Comparison of ENCODE assay signal across 16 cellular contexts in genomic region chr15:69712999-69713398, GRCh38.
DNase-seq lines count a peak whose midpoint lies in the region; ATAC-seq, FAIRE-seq and TF ChIP-seq lines count a peak whose summit lies in the region.
"Had no signal": no experiment of that assay in that cellular context is flagged by ENCODE, and none has a peak within 500 bp of the region (broad histone marks: within the 10 kb centered on the region; RNA-seq: fewer than 3 reads in every experiment).

No MANE protein-coding gene starts in this region.

- H3K4me3 ChIP-seq in RWPE2 (ENCODE audit: severe bottlenecking) = no peak overlapping the region
- no peak overlapping the region for H3K4me3 ChIP-seq in HepG2 (replicated peaks in 1 of 3; ENCODE audit: insufficient read depth in 1 of 3, low read depth in 2 of 3, low read length in 3 of 3)
- no peak overlapping the region for H3K4me3 ChIP-seq in dorsolateral prefrontal cortex
- no peak overlapping the region for H3K4me3 ChIP-seq in OCI-LY7 (ENCODE audit: low read depth, low read length, poor library complexity, severe bottlenecking)
- H3K4me3 ChIP-seq: left ventricle myocardium inferior had no signal

- POLR2A ChIA-PET in HepG2 (lab: Yijun Ruan, JAX) (no interaction called here), OCI-LY7 (lab: Charles Lee) (no interaction called here)

- no peak overlapping the region for H3K9ac ChIP-seq in HepG2 (ENCODE audit: insufficient read depth, low read depth, low read length)

- no peak for DNase-seq in CD14-positive monocyte (ENCODE audit: low spot score)
- DNase-seq in Daoy (ENCODE audit: low read depth) = peak; percentile 18
- no peak for DNase-seq in RWPE2 (ENCODE audit: low spot score)
- peak; percentile 30 for DNase-seq in HepG2 (ENCODE audit: low spot score)
- DNase-seq in dorsolateral prefrontal cortex = no peak
- no peak for DNase-seq in OCI-LY7 (ENCODE audit: low spot score)
- DNase-seq in activated T-cell treated with anti-CD3 and anti-CD28 coated beads, Interleukin-2, amount 50 U/mL, for 48 hours = no peak
- DNase-seq: GF-D8, IMR-90, left ventricle myocardium inferior, NCI-H1436, NCI-H748 treated with DMSO at 0.1 percent for 48 hours had no signal

- TF ChIP-seq EP300 in HepG2 (IDR thresholded peaks at IDR 0.05; ENCODE audit: low read depth in 2 of 2, low read length in 2 of 2) = no peak
- TF ChIP-seq EP300 in HepG2 (CRISPR knock-in tag; IDR thresholded peaks at IDR 0.05; ENCODE audit: borderline replicate concordance) = no peak

- H3K4me3 Mint-ChIP-seq in CD14-positive monocyte = no peak overlapping the region
- H3K4me3 Mint-ChIP-seq: activated T-helper 1 cell treated with anti-CD3 and anti-CD28 coated beads, Interleukin-12 subunit alpha, Interleukin-12 subunit beta, Interleukin-2, Interleukin-4 antibody, amounts not matched to agents 30 ng/mL and 10 ng/mL and 1 ng/mL, durations not matched to agents 14 hours and 24 hours and 36 hours had no signal

- H3K4me1 ChIP-seq in RWPE2 (ENCODE audit: insufficient read depth, poor library complexity, severe bottlenecking) = no peaks in the 10 kb centered on the region
- H3K4me1 ChIP-seq in HepG2 (ENCODE audit: insufficient read depth, low read length) = peaks cover 12% of the 10 kb centered on the region
- H3K4me1 ChIP-seq in OCI-LY7 (ENCODE audit: insufficient read depth, low read length, poor library complexity, severe bottlenecking) = no peaks in the 10 kb centered on the region
- H3K4me1 ChIP-seq: left ventricle myocardium inferior had no signal

- no peak for FAIRE-seq in HepG2 (lab: Jason Lieb, UNC)
- FAIRE-seq: astrocyte, GM18507 had no signal

- peaks cover 0 to 10% (median 2%) of the 10 kb centered on the region in 3 donors for H3K27me3 Mint-ChIP-seq in CD14-positive monocyte (ENCODE audit: low read depth in 3 of 3)

- H3K79me2 ChIP-seq in HepG2 (ENCODE audit: insufficient read depth, low read length) = no peaks in the 10 kb centered on the region
- no peaks in the 10 kb centered on the region for H3K79me2 ChIP-seq in OCI-LY7 (ENCODE audit: insufficient read depth, low read depth, low read length)

- CTCF ChIA-PET in HepG2 (lab: Yijun Ruan, JAX; ENCODE audit: low intra/inter-chr PET ratio, low total read pairs) = no interaction called here
- CTCF ChIA-PET in OCI-LY7 (lab: Charles Lee; ENCODE audit: unreplicated experiment) = no interaction called here

- H3K27me3 ChIP-seq in RWPE2 (ENCODE audit: insufficient read depth, poor library complexity, severe bottlenecking) (no peaks in the 10 kb centered on the region), HepG2 (ENCODE audit: control insufficient read depth in 1 of 2, insufficient read depth in 2 of 2, low read length in 2 of 2) (no peaks in the 10 kb centered on the region; a peak in 1 of 5 replicates), dorsolateral prefrontal cortex (peaks cover 0 to 69% (median 4%) of the 10 kb centered on the region in 45 donors)

- WGBS in HepG2 (ENCODE audit: low lambda C conversion rate) = 0% methylated on average over 2 of the region's 2 CpGs

- BruUV-seq in HepG2 (replicated peaks; lab: Mats Ljungman, UMichigan) (no TSS peak), OCI-LY7 (replicated peaks; lab: Mats Ljungman, UMichigan) (no TSS peak)

- H3K27ac Mint-ChIP-seq in CD14-positive monocyte = peak overlapping the region in 4 of 7 donors; percentile 50 to 75 (median 56)

- H3K4me1 Mint-ChIP-seq in CD14-positive monocyte = peaks cover 51% of the 10 kb centered on the region

- no peaks in the 10 kb centered on the region for H4K20me1 ChIP-seq in HepG2 (ENCODE audit: insufficient read depth, low read length)
- H4K20me1 ChIP-seq in OCI-LY7 (ENCODE audit: insufficient read depth, low read length) = no peaks in the 10 kb centered on the region

- no peak overlapping the region for H3K4me2 ChIP-seq in HepG2 (ENCODE audit: low read depth, low read length)
- H3K4me2 ChIP-seq in OCI-LY7 (ENCODE audit: low read length) = no peak overlapping the region

- TF ChIP-seq CTCF in CD14-positive monocyte (IDR thresholded peaks at IDR 0.05) (no peak), RWPE2 (IDR thresholded peaks at IDR 0.05; ENCODE audit: poor library complexity, severe bottlenecking) (no peak), HepG2 (CRISPR knock-in tag; IDR thresholded peaks at IDR 0.05) (no peak), dorsolateral prefrontal cortex (IDR thresholded peaks at IDR 0.05 in 54 of 56, conservative IDR thresholded peaks at IDR 0.05 in 2 of 56; ENCODE audit: low read depth in 1 of 56, partially characterized antibody in 56 of 56) (no peak), OCI-LY7 (conservative IDR thresholded peaks at IDR 0.05; ENCODE audit: low read length) (no peak)

- H2AFZ ChIP-seq in HepG2 (ENCODE audit: low read length) (no peak overlapping the region), OCI-LY7 (ENCODE audit: low read length) (no peak overlapping the region)

- peaks cover 9 to 10% of the 10 kb centered on the region in 2 donors for H3K36me3 Mint-ChIP-seq in CD14-positive monocyte

- H3K27ac ChIP-seq in RWPE2 (ENCODE audit: poor library complexity, severe bottlenecking) (no peak overlapping the region), HepG2 (ENCODE audit: extremely low read length, insufficient read depth, low read length) (no peak overlapping the region), dorsolateral prefrontal cortex (no peak overlapping the region), OCI-LY7 (ENCODE audit: low read depth, low read length, poor library complexity, severe bottlenecking) (no peak overlapping the region)
- H3K27ac ChIP-seq: C4-2B, left ventricle myocardium inferior had no signal

- TF ChIP-seq RAD21 in HepG2 (CRISPR knock-in tag; IDR thresholded peaks at IDR 0.05) = no peak

- no peaks in the 10 kb centered on the region for H3K9me2 ChIP-seq in OCI-LY7 (ENCODE audit: insufficient read depth, low read length)

- ATAC-seq in RWPE2 (ENCODE audit: low read depth) (peak; percentile 58; the same call in 2 of the 3 replicates), HepG2 (peak; percentile 91)

- no peaks in the 10 kb centered on the region for H3K36me3 ChIP-seq in RWPE2 (ENCODE audit: low read depth)
- no peaks in the 10 kb centered on the region for H3K36me3 ChIP-seq in HepG2 (replicated peaks in 1 of 2; ENCODE audit: control insufficient read depth in 1 of 2, insufficient read depth in 2 of 2, low read length in 2 of 2)
- no peaks in the 10 kb centered on the region for H3K36me3 ChIP-seq in OCI-LY7 (ENCODE audit: insufficient read depth, low read length)
- H3K36me3 ChIP-seq: left ventricle myocardium inferior had no signal

- intact Hi-C loops in CD14-positive monocyte (cut with micrococcal nuclease) (no loop called here), HepG2 (cut with micrococcal nuclease; ENCODE audit: unreplicated experiment) (no loop called here), dorsolateral prefrontal cortex (cut with DNase I) (loop anchor here in 1 of 2 donors (10.0 kb wide), 1 partner anchor 172 kb away; no protein-coding TSS in a partner anchor), OCI-LY7 (cut with micrococcal nuclease; ENCODE audit: unreplicated experiment) (no loop called here)

- H3K9me3 ChIP-seq in RWPE2 (ENCODE audit: severe bottlenecking) (no peaks in the 10 kb centered on the region), HepG2 (ENCODE audit: low read length) (peaks cover 13% of the 10 kb centered on the region), OCI-LY7 (ENCODE audit: low read length) (no peaks in the 10 kb centered on the region)

- in situ Hi-C loops in HepG2 (cut with HindIII; ENCODE audit: extremely low pct_ligation_motif_present, low pct_unique_long_range_greater_than_20kb) = no loop called here

- no peak for TF ChIP-seq POLR2A in HepG2 (IDR thresholded peaks at IDR 0.05; ENCODE audit: insufficient read depth in 1 of 2, low read depth in 2 of 2, low read length in 2 of 2)

- H3K9me3 Mint-ChIP-seq in CD14-positive monocyte = peaks cover 9 to 20% (median 15%) of the 10 kb centered on the region in 7 donors

TF ChIP-seq in HepG2, 621 proteins besides CTCF, POLR2A, EP300 and RAD21:
- TF ChIP-seq HNF4A (CRISPR knock-in tag; IDR thresholded peaks at IDR 0.05) (peak; percentile 51; the same call in 1 of the 2 replicates), ZNF274 (CRISPR knock-in tag; IDR thresholded peaks at IDR 0.05) (no peak), ETV5 (CRISPR knock-in tag; IDR thresholded peaks at IDR 0.05; ENCODE audit: borderline replicate concordance) (0 out of 2 replicates have a peak, but pooled peaks have one; percentile 31), GABPA (IDR thresholded peaks at IDR 0.05; ENCODE audit: low read depth, low read length) (no peak), GABPA (CRISPR knock-in tag; IDR thresholded peaks at IDR 0.05; ENCODE audit: low read depth) (0 out of 2 replicates have a peak, but pooled peaks have one; percentile 26)
TF ChIP-seq in HepG2: peak in this region for 3.

Comparison
In these comparisons a context has a peak if more than half of its experiments do, and no peak if none do; other contexts are left out.
1. DNase-seq: peak in Daoy (single experiment) and HepG2 (single experiment); none in CD14-positive monocyte (single experiment), RWPE2 (single experiment), dorsolateral prefrontal cortex (0 of 10), OCI-LY7 (single experiment) and activated T-cell treated with anti-CD3 and anti-CD28 coated beads, Interleukin-2, amount 50 U/mL, for 48 hours (0 of 2).